23 cellular contexts compared by ENCODE assay signal in genomic region chr7:42123716-42124115, GRCh38.
DNase-seq lines count a peak whose midpoint lies in the region; ATAC-seq, FAIRE-seq and TF ChIP-seq lines count a peak whose summit lies in the region.
"Had no signal": no experiment of that assay in that cellular context is flagged by ENCODE, and none has a peak within 500 bp of the region (broad histone marks: within the 10 kb centered on the region; RNA-seq: fewer than 3 reads in every experiment).

No MANE protein-coding gene starts in this region.

- H4K20me1 ChIP-seq in endothelial cell of umbilical vein (replicated peaks; ENCODE audit: control insufficient read depth, extremely low read depth, insufficient read depth, low read length) (no peaks in the 10 kb centered on the region), neural progenitor cell (ENCODE audit: low read depth) (peaks cover 100% of the 10 kb centered on the region)
- H4K20me1 ChIP-seq: BLaER1 treated with 17β-estradiol and CSF1 and Interleukin-3, amounts not matched to agents 10 nM and 100 nM had no signal

- no TSS peak for BruUV-seq in endothelial cell of umbilical vein (replicated peaks; lab: Mats Ljungman, UMichigan)

- intact Hi-C loops in endothelial cell of umbilical vein (cut with micrococcal nuclease) (loop anchor here (10.0 kb wide), 1 partner anchor 721 kb away; no protein-coding TSS in a partner anchor), upper lobe of right lung (cut with DNase I) (no loop called here)

- H3K9me3 ChIP-seq in endothelial cell of umbilical vein (replicated peaks; ENCODE audit: control insufficient read depth, insufficient read depth, low read length): no peaks in the 10 kb centered on the region
- H3K9me3 ChIP-seq in neural progenitor cell (ENCODE audit: low read depth): no peaks in the 10 kb centered on the region
- H3K9me3 ChIP-seq in SJCRH30 (replicated peaks): no peaks in the 10 kb centered on the region
- no peaks in the 10 kb centered on the region for H3K9me3 ChIP-seq in upper lobe of right lung
- H3K9me3 ChIP-seq: Caco-2 had no signal

- H3K36me3 Mint-ChIP-seq in neural progenitor cell: peaks cover 31% of the 10 kb centered on the region
- no peaks in the 10 kb centered on the region for H3K36me3 Mint-ChIP-seq in T-cell
- H3K36me3 Mint-ChIP-seq: CD4-positive, alpha-beta memory T cell had no signal

- CTCF ChIA-PET in endothelial cell of umbilical vein (lab: Charles Lee) (interaction anchor here (1.8 kb wide), 1 partner anchor 24 kb away, joined by 4 read pairs; no protein-coding TSS in a partner anchor), T-cell (lab: Charles Lee) (no interaction called here)

- H3K9me1 ChIP-seq in endothelial cell of umbilical vein (replicated peaks; ENCODE audit: control insufficient read depth, extremely low read depth, insufficient read depth, low read length): no peaks in the 10 kb centered on the region

- no peak overlapping the region for H3K9ac ChIP-seq in endothelial cell of umbilical vein (replicated peaks; ENCODE audit: extremely low read depth, insufficient read depth, low read length)
- no peak overlapping the region for H3K9ac ChIP-seq in neural progenitor cell
- H3K9ac ChIP-seq: BLaER1 treated with 17β-estradiol and CSF1 and Interleukin-3, amounts not matched to agents 10 nM and 100 nM; KMS-11 had no signal

- DNase-seq in ACHN: peak; percentile 22
- DNase-seq in Caki2 (ENCODE audit: low read depth): peak; percentile 16
- peak; percentile 42 for DNase-seq in endothelial cell of umbilical vein (ENCODE audit: low read depth, low spot score)
- DNase-seq in neural progenitor cell (ENCODE audit: low spot score): no peak
- DNase-seq in T-cell: no peak
- DNase-seq in SJCRH30: no peak
- no peak for DNase-seq in upper lobe of right lung
- DNase-seq: Caco-2; CD4-positive, alpha-beta memory T cell; GOT3; HCEC 1CT; NCI-H1092 treated with DMSO at 0.1 percent for 48 hours; NCI-H1436 treated with DMSO at 0.1 percent for 48 hours; NCI-H2029; NCI-H2171 treated with DMSO at 0.1 percent for 48 hours; NCI-H446; NCI-H526; NK-92 treated with Interleukin-12 subunit alpha and Interleukin-12 subunit beta, amount 100 ng/mL, for 24 hours; SIG-M5 had no signal

- TF ChIP-seq CTCF in endothelial cell of umbilical vein (IDR thresholded peaks at IDR 0.05; ENCODE audit: extremely low read depth in 1 of 2, insufficient read depth in 1 of 2, low read depth in 1 of 2, low read length in 2 of 2) (no peak), neural progenitor cell (IDR thresholded peaks at IDR 0.05) (no peak), upper lobe of right lung (IDR thresholded peaks at IDR 0.05) (no peak)

- H3K4me1 ChIP-seq in endothelial cell of umbilical vein (ENCODE audit: control insufficient read depth, extremely low read depth, insufficient read depth, low read length) (no peaks in the 10 kb centered on the region), neural progenitor cell (peaks cover 87% of the 10 kb centered on the region), SJCRH30 (no peaks in the 10 kb centered on the region), upper lobe of right lung (no peaks in the 10 kb centered on the region)
- H3K4me1 ChIP-seq: Caco-2 had no signal

- in situ Hi-C loops in ACHN (cut with HindIII; ENCODE audit: low pct_ligation_motif_present, low pct_unique_long_range_greater_than_20kb, low sequenced_read_pairs) (no loop called here), Caki2 (cut with HindIII; ENCODE audit: low pct_unique_long_range_greater_than_20kb, low sequenced_read_pairs) (no loop called here)

- FAIRE-seq in endothelial cell of umbilical vein (lab: Jason Lieb, UNC): no peak
- FAIRE-seq: G401.6 had no signal

- no peaks in the 10 kb centered on the region for H3K9me3 Mint-ChIP-seq in neural progenitor cell
- no peaks in the 10 kb centered on the region for H3K9me3 Mint-ChIP-seq in T-cell
- H3K9me3 Mint-ChIP-seq: CD4-positive, alpha-beta memory T cell had no signal

- POLR2A ChIA-PET in endothelial cell of umbilical vein (lab: Charles Lee) (no interaction called here), T-cell (lab: Charles Lee) (no interaction called here)

- H3K27ac ChIP-seq in endothelial cell of umbilical vein (ENCODE audit: insufficient read depth, low read depth, low read length): no peak overlapping the region
- no peak overlapping the region for H3K27ac ChIP-seq in neural progenitor cell
- no peak overlapping the region for H3K27ac ChIP-seq in SJCRH30
- no peak overlapping the region for H3K27ac ChIP-seq in upper lobe of right lung
- H3K27ac ChIP-seq: BLaER1 treated with 17β-estradiol and CSF1 and Interleukin-3, amounts not matched to agents 10 nM and 100 nM; KMS-11 had no signal

- H3K27me3 Mint-ChIP-seq in neural progenitor cell (ENCODE audit: insufficient read depth, low read depth): no peaks in the 10 kb centered on the region
- peaks cover 3% of the 10 kb centered on the region in 2 donors for H3K27me3 Mint-ChIP-seq in T-cell

- dilution Hi-C loops in endothelial cell of umbilical vein (cut with MboI; ENCODE audit: extremely low pct_ligation_motif_present, low sequenced_read_pairs): no loop called here

- H3K4me1 Mint-ChIP-seq in neural progenitor cell (peaks cover 77% of the 10 kb centered on the region), T-cell (no peaks in the 10 kb centered on the region)
- H3K4me1 Mint-ChIP-seq: CD4-positive, alpha-beta memory T cell had no signal

- H3K4me3 ChIP-seq in endothelial cell of umbilical vein (replicated peaks in 1 of 3; ENCODE audit: insufficient read depth in 1 of 3, low read depth in 1 of 3, low read length in 3 of 3) (no peak overlapping the region), neural progenitor cell (no peak overlapping the region), SJCRH30 (no peak overlapping the region), upper lobe of right lung (no peak overlapping the region)
- H3K4me3 ChIP-seq: BLaER1 treated with 17β-estradiol and CSF1 and Interleukin-3, amounts not matched to agents 10 nM and 100 nM had no signal

- H2AFZ ChIP-seq in endothelial cell of umbilical vein (ENCODE audit: low read depth, low read length) (no peak overlapping the region), neural progenitor cell (replicated peaks) (no peak overlapping the region)

- H3K36me3 ChIP-seq in endothelial cell of umbilical vein (ENCODE audit: control insufficient read depth in 2 of 2, extremely low read depth in 1 of 2, insufficient read depth in 2 of 2, low read length in 2 of 2) (no peaks in the 10 kb centered on the region), neural progenitor cell (no peaks in the 10 kb centered on the region), SJCRH30 (no peaks in the 10 kb centered on the region), upper lobe of right lung (no peaks in the 10 kb centered on the region)

- no peak for ATAC-seq in T-cell (replicated peaks in 1 of 4)
- no peak for ATAC-seq in upper lobe of right lung
- ATAC-seq: Panc1 had no signal

- H3K27ac Mint-ChIP-seq in neural progenitor cell: no peak overlapping the region
- no peak overlapping the region for H3K27ac Mint-ChIP-seq in T-cell
- H3K27ac Mint-ChIP-seq: CD4-positive, alpha-beta memory T cell had no signal

- no peaks in the 10 kb centered on the region for H3K27me3 ChIP-seq in endothelial cell of umbilical vein (ENCODE audit: control insufficient read depth in 2 of 2, insufficient read depth in 2 of 2, low read length in 2 of 2)
- H3K27me3 ChIP-seq in neural progenitor cell: no peaks in the 10 kb centered on the region
- no peaks in the 10 kb centered on the region for H3K27me3 ChIP-seq in SJCRH30
- no peaks in the 10 kb centered on the region for H3K27me3 ChIP-seq in upper lobe of right lung
- H3K27me3 ChIP-seq: BLaER1 treated with 17β-estradiol and CSF1 and Interleukin-3, amounts not matched to agents 10 nM and 100 nM had no signal

- H3K4me3 Mint-ChIP-seq in neural progenitor cell: peak overlapping the region; percentile 34
- H3K4me3 Mint-ChIP-seq in T-cell: no peak overlapping the region
- H3K4me3 Mint-ChIP-seq: CD4-positive, alpha-beta memory T cell had no signal

- no peaks in the 10 kb centered on the region for H3K79me2 ChIP-seq in endothelial cell of umbilical vein (ENCODE audit: control insufficient read depth, insufficient read depth, low read length)
- H3K79me2 ChIP-seq in neural progenitor cell (ENCODE audit: low read depth): peaks cover 99% of the 10 kb centered on the region

- no peak for TF ChIP-seq POLR2A in endothelial cell of umbilical vein (IDR thresholded peaks at IDR 0.05; ENCODE audit: low read depth, low read length)

- H3K4me2 ChIP-seq in endothelial cell of umbilical vein (ENCODE audit: insufficient read depth, low read length) (no peak overlapping the region), neural progenitor cell (peak overlapping the region; percentile 63)
- H3K4me2 ChIP-seq: BLaER1 treated with 17β-estradiol and CSF1 and Interleukin-3, amounts not matched to agents 10 nM and 100 nM; KMS-11 had no signal

- H3F3A ChIP-seq in neural progenitor cell (ENCODE audit: low read depth): peaks cover 27% of the 10 kb centered on the region

TF ChIP-seq in endothelial cell of umbilical vein, 7 proteins besides CTCF, POLR2A, EP300 and RAD21:
- TF ChIP-seq JUN (IDR thresholded peaks at IDR 0.05; ENCODE audit: borderline replicate concordance, insufficient read depth, insufficient read length, low read depth) (no peak), GATA2 (IDR thresholded peaks at IDR 0.05; ENCODE audit: insufficient read depth, insufficient read length, low read depth, low read length) (no peak)

Comparison
In these comparisons a context has a peak if more than half of its experiments do, and no peak if none do; other contexts are left out.
1. DNase-seq: peak in ACHN (single experiment), Caki2 (single experiment) and endothelial cell of umbilical vein (single experiment); none in neural progenitor cell (single experiment), T-cell (0 of 34), SJCRH30 (0 of 2) and upper lobe of right lung (single experiment).